ENCODE assay signal across 23 cellular contexts in the genomic region with DNA sequence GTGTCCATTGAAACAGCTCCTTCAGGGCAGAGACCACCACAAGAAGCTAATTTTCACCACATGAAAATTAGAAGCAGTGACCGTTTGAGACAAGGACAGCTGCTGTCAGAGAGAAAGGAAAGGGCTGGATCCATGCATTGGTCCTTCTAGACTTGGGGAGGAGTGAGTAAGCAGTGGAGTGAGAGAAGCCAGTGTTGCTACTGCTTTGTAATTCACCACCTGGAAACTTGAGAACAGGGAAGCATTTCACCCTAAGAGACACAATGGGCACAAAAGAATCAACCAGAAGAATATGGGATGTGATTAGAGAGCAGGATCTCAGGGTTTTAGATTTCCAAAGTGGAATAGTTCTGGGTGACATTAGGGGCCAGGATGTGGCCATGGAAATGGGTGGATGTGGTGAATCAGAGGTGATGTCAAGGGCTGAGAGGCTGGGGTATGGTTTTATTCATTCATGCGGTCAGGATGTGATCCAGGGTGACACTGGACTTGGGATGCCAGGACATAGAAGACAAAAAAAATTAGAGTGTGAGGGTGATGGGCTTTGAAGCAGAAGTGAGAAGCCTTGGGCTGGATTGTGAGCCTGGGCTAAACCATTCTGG.
A peak's percentile ranks its signal among the peaks of the same experiment; 100 is the strongest.
DNase-seq lines count a peak whose midpoint lies in the region; TF ChIP-seq lines count a peak whose summit lies in the region.
"Had no signal": no experiment of that assay in that cellular context is flagged by ENCODE, and none has a peak within 500 bp of the region (broad histone marks: within the 10 kb centered on the region; RNA-seq: fewer than 3 reads in every experiment).

No MANE protein-coding gene starts in this region.

- H3K4me3 Mint-ChIP-seq in T-helper 2 cell treated with Interferon-gamma antibody and Interleukin-4, amounts not matched to agents 5 μg/mL and 100 μg/mL, for 36 hours = no peak overlapping the region
- no peak overlapping the region for H3K4me3 Mint-ChIP-seq in neural progenitor cell
- H3K4me3 Mint-ChIP-seq: activated CD4-positive, alpha-beta T cell treated with anti-CD3 and anti-CD28 coated beads, Interleukin-2, amount 10 ng/mL, durations not matched to agents 7 days and 5 days; B cell; T-cell had no signal

- DNase-seq in T-helper 2 cell treated with Interferon-gamma antibody and Interleukin-4, amounts not matched to agents 5 μg/mL and 100 μg/mL, for 36 hours (ENCODE audit: low spot score) = no peak
- no peak for DNase-seq in T-helper 2 cell
- peak; percentile 16 for DNase-seq in NCI-H2107 (lab: John Stamatoyannopoulos, UW)
- DNase-seq in astrocyte of the spinal cord (ENCODE audit: low read depth, low spot score) = peak; percentile 22
- DNase-seq in neural progenitor cell (ENCODE audit: low spot score) = no peak
- DNase-seq in ACHN = no peak
- no peak for DNase-seq in erythroblast (lab: John Stamatoyannopoulos, UW)
- DNase-seq in osteoblast (ENCODE audit: insufficient read length, low spot score, missing footprints) = no peak
- DNase-seq: activated CD4-positive, alpha-beta T cell treated with anti-CD3 and anti-CD28 coated beads, Interleukin-2, amount 10 ng/mL, durations not matched to agents 7 days and 5 days; activated CD8-positive, alpha-beta memory T cell treated with anti-CD3 and anti-CD28 coated beads, Interleukin-2, amount 50 U/mL, for 4 hours; anterior cingulate cortex; caudate nucleus; dermis blood vessel endothelial cell; DMS79; NCI-H1092; NCI-H2029 treated with DMSO at 0.1 percent for 48 hours; NCI-H446 treated with DMSO at 0.1 percent for 48 hours; nucleus accumbens; PC-9; T-cell; trophoblast cell had no signal

- H3K79me2 ChIP-seq in neural progenitor cell (ENCODE audit: low read depth) (no peaks in the 10 kb centered on the region), osteoblast (ENCODE audit: insufficient read depth, low read length) (no peaks in the 10 kb centered on the region)

- H4K20me1 ChIP-seq in neural progenitor cell (ENCODE audit: low read depth) (no peaks in the 10 kb centered on the region), osteoblast (ENCODE audit: insufficient read depth, low read length) (no peaks in the 10 kb centered on the region)

- H2AFZ ChIP-seq in neural progenitor cell (replicated peaks) (no peak overlapping the region), osteoblast (ENCODE audit: low read length) (no peak overlapping the region)
- H2AFZ ChIP-seq: PC-9 had no signal

- no peaks in the 10 kb centered on the region for H3K4me1 ChIP-seq in neural progenitor cell
- H3K4me1 ChIP-seq in osteoblast (ENCODE audit: insufficient read depth, low read length) = peaks cover 6% of the 10 kb centered on the region

- no peak for TF ChIP-seq POLR2A in erythroblast (IDR thresholded peaks at IDR 0.05; ENCODE audit: low read length)

- H3K9me3 ChIP-seq in neural progenitor cell (ENCODE audit: low read depth) (no peaks in the 10 kb centered on the region), osteoblast (ENCODE audit: low read depth, low read length) (no peaks in the 10 kb centered on the region)

- no peaks in the 10 kb centered on the region for H3F3A ChIP-seq in neural progenitor cell (ENCODE audit: low read depth)

- H3K9me3 Mint-ChIP-seq in T-helper 2 cell treated with Interferon-gamma antibody and Interleukin-4, amounts not matched to agents 5 μg/mL and 100 μg/mL, for 36 hours = no peaks in the 10 kb centered on the region
- no peaks in the 10 kb centered on the region for H3K9me3 Mint-ChIP-seq in neural progenitor cell
- H3K9me3 Mint-ChIP-seq: activated CD4-positive, alpha-beta T cell treated with anti-CD3 and anti-CD28 coated beads, Interleukin-2, amount 10 ng/mL, durations not matched to agents 7 days and 5 days; T-cell had no signal

- H3K27me3 Mint-ChIP-seq in T-helper 2 cell treated with Interferon-gamma antibody and Interleukin-4, amounts not matched to agents 5 μg/mL and 100 μg/mL, for 36 hours (ENCODE audit: low read depth) = no peaks in the 10 kb centered on the region
- H3K27me3 Mint-ChIP-seq in neural progenitor cell (ENCODE audit: insufficient read depth, low read depth) = no peaks in the 10 kb centered on the region
- H3K27me3 Mint-ChIP-seq: activated CD4-positive, alpha-beta T cell treated with anti-CD3 and anti-CD28 coated beads, Interleukin-2, amount 10 ng/mL, durations not matched to agents 7 days and 5 days; B cell; T-cell had no signal

- H3K27me3 ChIP-seq in neural progenitor cell (no peaks in the 10 kb centered on the region), osteoblast (ENCODE audit: insufficient read depth, low read length) (no peaks in the 10 kb centered on the region)

- H3K27ac ChIP-seq in neural progenitor cell (no peak overlapping the region), osteoblast (ENCODE audit: low read depth, low read length) (no peak overlapping the region)
- H3K27ac ChIP-seq: PC-9 had no signal

- in situ Hi-C loops in astrocyte of the spinal cord (cut with HindIII; ENCODE audit: low sequenced_read_pairs) (no loop called here), ACHN (cut with HindIII; ENCODE audit: low pct_ligation_motif_present, low pct_unique_long_range_greater_than_20kb, low sequenced_read_pairs) (no loop called here)

- H3K4me3 ChIP-seq in astrocyte of the spinal cord (ENCODE audit: low read depth, low read length) (no peak overlapping the region), neural progenitor cell (no peak overlapping the region), osteoblast (ENCODE audit: insufficient read depth, low read length) (no peak overlapping the region)
- H3K4me3 ChIP-seq: PC-9, smooth muscle cell had no signal

- peak overlapping the region; percentile 19 for H3K27ac Mint-ChIP-seq in T-helper 2 cell treated with Interferon-gamma antibody and Interleukin-4, amounts not matched to agents 5 μg/mL and 100 μg/mL, for 36 hours
- peak overlapping the region; percentile 12 for H3K27ac Mint-ChIP-seq in neural progenitor cell
- H3K27ac Mint-ChIP-seq: activated CD4-positive, alpha-beta T cell treated with anti-CD3 and anti-CD28 coated beads, Interleukin-2, amount 10 ng/mL, durations not matched to agents 7 days and 5 days; B cell had no signal

- peaks cover 37% of the 10 kb centered on the region for H3K36me3 Mint-ChIP-seq in T-helper 2 cell treated with Interferon-gamma antibody and Interleukin-4, amounts not matched to agents 5 μg/mL and 100 μg/mL, for 36 hours (ENCODE audit: low read depth)
- H3K36me3 Mint-ChIP-seq in neural progenitor cell = no peaks in the 10 kb centered on the region

- TF ChIP-seq CTCF in astrocyte of the spinal cord (IDR thresholded peaks at IDR 0.05; ENCODE audit: low read depth, low read length) (no peak), neural progenitor cell (IDR thresholded peaks at IDR 0.05) (no peak), osteoblast (IDR thresholded peaks at IDR 0.05; ENCODE audit: extremely low read depth, low read depth, low read length) (no peak)

- peaks cover 2% of the 10 kb centered on the region for H3K4me1 Mint-ChIP-seq in T-helper 2 cell treated with Interferon-gamma antibody and Interleukin-4, amounts not matched to agents 5 μg/mL and 100 μg/mL, for 36 hours (ENCODE audit: low read depth)
- no peaks in the 10 kb centered on the region for H3K4me1 Mint-ChIP-seq in neural progenitor cell
- H3K4me1 Mint-ChIP-seq: activated CD4-positive, alpha-beta T cell treated with anti-CD3 and anti-CD28 coated beads, Interleukin-2, amount 10 ng/mL, durations not matched to agents 7 days and 5 days; B cell; T-cell had no signal

- no peak overlapping the region for H3K9ac ChIP-seq in neural progenitor cell

- H3K36me3 ChIP-seq in neural progenitor cell = peaks cover 5% of the 10 kb centered on the region
- H3K36me3 ChIP-seq in osteoblast (ENCODE audit: insufficient read depth, low read length) = peaks cover 9% of the 10 kb centered on the region

- no peak overlapping the region for H3K4me2 ChIP-seq in neural progenitor cell
- no peak overlapping the region for H3K4me2 ChIP-seq in osteoblast (ENCODE audit: insufficient read depth, low read length)
- H3K4me2 ChIP-seq: PC-9, smooth muscle cell had no signal

Comparison
In these comparisons a context has a peak if more than half of its experiments do, and no peak if none do; other contexts are left out.
1. DNase-seq: peak in NCI-H2107 (single experiment) and astrocyte of the spinal cord (single experiment); none in T-helper 2 cell treated with Interferon-gamma antibody and Interleukin-4, amounts not matched to agents 5 μg/mL and 100 μg/mL, for 36 hours (single experiment), T-helper 2 cell (0 of 5), neural progenitor cell (single experiment), ACHN (single experiment), erythroblast (0 of 2) and osteoblast (single experiment).